8 cellular contexts compared by ENCODE assay signal in genomic region chr22:41682033-41682807, GRCh38. TPM values are rescaled to one million over a fixed set of nuclear protein-coding genes. Genes with fewer than 3 reads are reported as not detected.
DNase-seq lines count a peak whose midpoint lies in the region; ATAC-seq, FAIRE-seq and TF ChIP-seq lines count a peak whose summit lies in the region.

No MANE protein-coding gene starts in this region.

- CTCF ChIA-PET in AG04449 (lab: Yijun Ruan, JAX): interaction anchor here (4.4 kb wide), 1 partner anchor 16 kb away, joined by 22 read pairs; no protein-coding TSS in a partner anchor

- H3K4ac ChIP-seq in trophoblast cell (ENCODE audit: low read depth, low read length): peak overlapping the region; percentile 7

- TF ChIP-seq CTCF in AG04449 (IDR thresholded peaks at IDR 0.05; ENCODE audit: insufficient read depth, low read length, missing control alignments) (no peak), heart left ventricle (IDR thresholded peaks at IDR 0.05) (no peak), thyroid gland (IDR thresholded peaks at IDR 0.05) (no peak)

- H3K14ac ChIP-seq in trophoblast cell (ENCODE audit: low read length): no peak overlapping the region

- H2AFZ ChIP-seq in trophoblast cell (ENCODE audit: insufficient read depth, low read length, poor library complexity): peak overlapping the region; percentile 46

- H3K23ac ChIP-seq in trophoblast cell (ENCODE audit: low read length): no peak overlapping the region

- H3K18ac ChIP-seq in trophoblast cell (ENCODE audit: low read length): no peak overlapping the region

- TF ChIP-seq POLR2A in heart left ventricle (IDR thresholded peaks at IDR 0.05): peak; percentile 14 to 59
- peak; percentile 63 to 90 for TF ChIP-seq POLR2A in thyroid gland (IDR thresholded peaks at IDR 0.05)

- no peaks in the 10 kb centered on the region for H3K27me3 ChIP-seq in heart left ventricle
- H3K27me3 ChIP-seq in trophoblast cell (ENCODE audit: insufficient read depth, low read length): no peaks in the 10 kb centered on the region
- no peaks in the 10 kb centered on the region for H3K27me3 ChIP-seq in thyroid gland

- no peak overlapping the region for H2BK5ac ChIP-seq in trophoblast cell (ENCODE audit: low read depth, low read length, poor library complexity)

- peak overlapping the region; percentile 98 for H3K27ac Mint-ChIP-seq in activated naive CD8-positive, alpha-beta T cell treated with anti-CD3 and anti-CD28 coated beads, Interleukin-2, amount 50 U/mL, for 24 hours

- peak overlapping the region; percentile 26 for H4K8ac ChIP-seq in trophoblast cell (ENCODE audit: low read depth, low read length)

- H3K79me1 ChIP-seq in trophoblast cell (ENCODE audit: low read length): no peaks in the 10 kb centered on the region

- intact Hi-C loops in heart left ventricle (cut with DNase I) (loop anchor here in 1 of 10 donors (10.0 kb wide), 1 partner anchor 393 kb away; the partner anchor contains the start of genes NAGA, PHETA2 and SMDT1), thyroid gland (cut with DNase I) (no loop called here)

- no peaks in the 10 kb centered on the region for H3K9me3 Mint-ChIP-seq in activated naive CD8-positive, alpha-beta T cell treated with anti-CD3 and anti-CD28 coated beads, Interleukin-2, amount 50 U/mL, for 24 hours

- H3K27me3 Mint-ChIP-seq in activated naive CD8-positive, alpha-beta T cell treated with anti-CD3 and anti-CD28 coated beads, Interleukin-2, amount 50 U/mL, for 24 hours: no peaks in the 10 kb centered on the region

- no peak overlapping the region for H4K12ac ChIP-seq in trophoblast cell (ENCODE audit: low read depth, low read length)

- POLR2A ChIA-PET in AG04449 (lab: Yijun Ruan, JAX): no interaction called here

- H4K91ac ChIP-seq in trophoblast cell (ENCODE audit: low read depth, low read length): no peak overlapping the region

- 40 to 56% (median 48%) methylated on average over 50 of the region's 50 CpGs for WGBS in heart left ventricle, 4 donors
- WGBS in trophoblast cell (ENCODE audit: extremely low coverage, insufficient coverage, insufficient read length): no CpG with 5 or more reads among the region's 50 CpGs
- 48 to 55% methylated on average over 50 of the region's 50 CpGs for WGBS in thyroid gland, 2 donors

- H3K36me3 ChIP-seq in heart left ventricle: peaks cover 0 to 37% (median 34%) of the 10 kb centered on the region in 9 donors
- H3K36me3 ChIP-seq in trophoblast cell (ENCODE audit: control insufficient read depth in 1 of 2, insufficient read depth in 2 of 2, low read length in 2 of 2): peaks cover 11 to 21% of the 10 kb centered on the region in 2 experiments
- peaks cover 11 to 23% of the 10 kb centered on the region in 2 donors for H3K36me3 ChIP-seq in thyroid gland

- H3K27ac ChIP-seq in heart left ventricle (peak overlapping the region; percentile 39 to 94 (median 82)), trophoblast cell (ENCODE audit: low read depth, low read length) (no peak overlapping the region), thyroid gland (peak overlapping the region; percentile 79 to 89 (median 88))

- peaks cover 7% of the 10 kb centered on the region for H3K79me2 ChIP-seq in trophoblast cell (ENCODE audit: control insufficient read depth, insufficient read depth, low read length, poor library complexity)

- no peaks in the 10 kb centered on the region for H3K9me3 ChIP-seq in heart left ventricle
- H3K9me3 ChIP-seq in trophoblast cell (ENCODE audit: insufficient read depth, low read depth, low read length): no peaks in the 10 kb centered on the region
- no peaks in the 10 kb centered on the region for H3K9me3 ChIP-seq in thyroid gland

- no peak overlapping the region for H2BK120ac ChIP-seq in trophoblast cell (ENCODE audit: insufficient read depth, low read length, poor library complexity)

- DNase-seq in AG04449 (ENCODE audit: low read depth, low spot score) (peak; percentile 34), GM19239 (ENCODE audit: insufficient read length, low spot score) (peak; percentile 73), KG1 (lab: John Stamatoyannopoulos, UW) (peak; percentile 32), T follicular helper cell (ENCODE audit: low read depth) (peak; percentile 79), heart left ventricle (peak; percentile 85 to 93 (median 88)), trophoblast cell (peak; percentile 93), thyroid gland (peak; percentile 80 to 82)
- DNase-seq in activated naive CD8-positive, alpha-beta T cell treated with anti-CD3 and anti-CD28 coated beads, Interleukin-2, amount 50 U/mL, for 24 hours: peak; percentile 85

- H3K4me1 Mint-ChIP-seq in activated naive CD8-positive, alpha-beta T cell treated with anti-CD3 and anti-CD28 coated beads, Interleukin-2, amount 50 U/mL, for 24 hours: peaks cover 48% of the 10 kb centered on the region

- FAIRE-seq in GM19239 (lab: Jason Lieb, UNC): peak; percentile 94

- ATAC-seq in activated naive CD8-positive, alpha-beta T cell treated with anti-CD3 and anti-CD28 coated beads, Interleukin-2, amount 50 U/mL, for 24 hours: peak; percentile 86
- peak; percentile 93 to 98 (median 96) for ATAC-seq in heart left ventricle

- no peak overlapping the region for H2BK12ac ChIP-seq in trophoblast cell (ENCODE audit: low read length)

- peak overlapping the region; percentile 79 for H3K9ac ChIP-seq in trophoblast cell (ENCODE audit: low read length)

- H3K4me1 ChIP-seq in heart left ventricle (peaks cover 0 to 16% (median 6%) of the 10 kb centered on the region in 12 donors), trophoblast cell (ENCODE audit: control insufficient read depth in 1 of 2, insufficient read depth in 2 of 2, low read length in 2 of 2) (no peaks in the 10 kb centered on the region), thyroid gland (peaks cover 1 to 9% of the 10 kb centered on the region in 2 donors)

- peak overlapping the region; percentile 79 for H3K4me3 ChIP-seq in AG04449 (ENCODE audit: low read depth, low read length)
- peak overlapping the region; percentile 38 to 91 (median 67) for H3K4me3 ChIP-seq in heart left ventricle
- H3K4me3 ChIP-seq in trophoblast cell (ENCODE audit: low read depth, low read length): peak overlapping the region; percentile 73
- H3K4me3 ChIP-seq in thyroid gland (replicated peaks in 1 of 3): peak overlapping the region in 2 of 3 donors; percentile 53 to 54

- H3K4me2 ChIP-seq in trophoblast cell (ENCODE audit: low read length): peak overlapping the region; percentile 60

- H3K36me3 Mint-ChIP-seq in activated naive CD8-positive, alpha-beta T cell treated with anti-CD3 and anti-CD28 coated beads, Interleukin-2, amount 50 U/mL, for 24 hours (ENCODE audit: low read depth): peaks cover 39% of the 10 kb centered on the region

- H3K4me3 Mint-ChIP-seq in activated naive CD8-positive, alpha-beta T cell treated with anti-CD3 and anti-CD28 coated beads, Interleukin-2, amount 50 U/mL, for 24 hours: peak overlapping the region; percentile 99

- H2AK5ac ChIP-seq in trophoblast cell (ENCODE audit: low read length): no peak overlapping the region

RNA-seq across cellular contexts. Expression of gene SNU13, which starts 6.4 kb away (rescaled TPM):
- 100 to 1,000 TPM; 168 to 233 (median 201) TPM for total RNA-seq in heart left ventricle
- 100 to 1,000 TPM; 222 to 292 TPM for polyA plus RNA-seq in heart left ventricle
- polyA plus RNA-seq in trophoblast cell (2013): 142 and 148 TPM in 2 replicates
- total RNA-seq in thyroid gland: 100 to 1,000 TPM; 127 to 194 (median 176) TPM

RNA-seq across cellular contexts. Expression of gene MEI1, which starts 17.1 kb away (rescaled TPM):
- 1 to 10 TPM in 3 of 9 donors, under 1 TPM in 2, not detected in 4; 0.40 to 2.3 (median 1.1) TPM for total RNA-seq in heart left ventricle
- polyA plus RNA-seq in heart left ventricle: under 1 TPM; 0.23 to 0.54 TPM
- polyA plus RNA-seq in trophoblast cell (2013): 0.08 and 0.32 TPM in 2 replicates
- total RNA-seq in thyroid gland: 1 to 10 TPM in 2 of 4 donors, under 1 TPM in 2; 0.25 to 5.2 (median 1.4) TPM

Comparison
In these comparisons a context has a peak if more than half of its experiments do, and no peak if none do; other contexts are left out.
1. DNase-seq: peak in every context shown above with its lines; median percentile 93 in trophoblast cell; 88 in heart left ventricle; 85 in activated naive CD8-positive, alpha-beta T cell treated with anti-CD3 and anti-CD28 coated beads, Interleukin-2, amount 50 U/mL, for 24 hours; 81 in thyroid gland; 79 in T follicular helper cell; 73 in GM19239; 34 in AG04449; 32 in KG1.